ENCODE assay signal across 12 cellular contexts in the genomic region with DNA sequence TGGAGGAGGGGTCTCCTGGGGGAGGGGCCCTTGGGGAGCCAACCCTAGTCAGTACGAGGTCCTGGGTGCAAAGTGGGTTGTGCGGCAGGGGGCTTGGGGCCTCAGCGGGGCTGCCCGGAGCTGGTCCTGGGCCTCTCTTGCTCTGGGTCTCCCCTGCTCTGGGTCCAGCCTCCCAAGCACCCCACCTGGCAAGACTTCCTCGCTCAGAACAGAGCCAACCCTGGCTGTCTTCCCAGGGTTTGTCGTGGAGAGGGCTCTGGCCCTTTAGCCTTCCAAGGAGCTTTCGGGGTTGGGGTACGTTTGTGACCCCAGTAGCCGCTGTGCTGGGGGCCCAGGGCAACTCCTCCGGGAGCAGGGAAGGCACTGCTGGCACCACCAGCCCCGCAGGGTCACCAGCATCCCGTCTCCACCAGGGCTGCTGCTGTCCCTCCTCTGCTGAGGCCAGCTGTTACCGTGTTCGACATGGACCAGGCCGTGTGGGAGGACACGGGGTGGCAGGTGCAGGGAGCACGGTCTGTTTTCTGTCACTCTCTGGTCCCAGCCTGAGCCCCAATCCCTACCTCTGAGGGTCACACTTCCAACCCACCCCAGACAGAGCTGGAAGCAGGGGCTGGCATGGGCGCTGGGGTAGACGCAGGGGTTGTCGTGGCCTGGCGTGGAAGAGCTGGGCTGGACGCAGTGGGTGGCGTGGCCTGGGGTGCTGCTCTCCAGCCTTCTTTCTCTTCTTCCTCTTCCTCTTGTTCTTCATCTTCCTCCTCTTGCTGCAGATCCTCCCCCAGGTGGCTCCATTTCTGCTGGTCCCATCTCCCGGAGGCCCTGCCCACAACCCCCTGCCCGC. TPM values are rescaled to one million over a fixed set of nuclear protein-coding genes. Genes with fewer than 3 reads are reported as not detected.
A peak's percentile ranks its signal among the peaks of the same experiment; 100 is the strongest.
DNase-seq lines count a peak whose midpoint lies in the region; ATAC-seq, FAIRE-seq and TF ChIP-seq lines count a peak whose summit lies in the region.
"Had no signal": no experiment of that assay in that cellular context is flagged by ENCODE, and none has a peak within 500 bp of the region (broad histone marks: within the 10 kb centered on the region; RNA-seq: fewer than 3 reads in every experiment).

No MANE protein-coding gene starts in this region.

- peak overlapping the region in 1 of 2 experiments; percentile 52; a peak in 1 of 4 replicates for H3K9ac ChIP-seq in K562 (ENCODE audit: insufficient read depth in 1 of 2, low read depth in 2 of 2, low read length in 2 of 2)
- no peak overlapping the region for H3K9ac ChIP-seq in neural progenitor cell

- no peaks in the 10 kb centered on the region for H3K9me1 ChIP-seq in K562 (ENCODE audit: control insufficient read depth, insufficient read depth, low read length)

- in situ Hi-C loops in K562 (cut with MboI) = no loop called here

- peaks cover 6% of the 10 kb centered on the region for H3F3A ChIP-seq in neural progenitor cell (ENCODE audit: low read depth)

- H3K4me1 ChIP-seq in K562 (replicated peaks in 1 of 2; ENCODE audit: control insufficient read depth in 2 of 2, insufficient read depth in 2 of 2, low read length in 2 of 2) = peaks cover 18 to 65% of the 10 kb centered on the region in 2 experiments
- peaks cover 20 to 57% of the 10 kb centered on the region in 2 donors for H3K4me1 ChIP-seq in muscle layer of duodenum (ENCODE audit: control insufficient read depth in 1 of 2, insufficient read depth in 2 of 2, low read length in 2 of 2)
- peaks cover 52% of the 10 kb centered on the region for H3K4me1 ChIP-seq in upper lobe of right lung
- peaks cover 26% of the 10 kb centered on the region for H3K4me1 ChIP-seq in neural progenitor cell

- H4K20me1 ChIP-seq in K562 (replicated peaks; ENCODE audit: control insufficient read depth, insufficient read depth, low read length) (no peaks in the 10 kb centered on the region), neural progenitor cell (ENCODE audit: low read depth) (no peaks in the 10 kb centered on the region)

- H3K79me2 ChIP-seq in K562 (ENCODE audit: control insufficient read depth, insufficient read depth, low read length) (no peaks in the 10 kb centered on the region; the same call in 2 of the 3 replicates), neural progenitor cell (ENCODE audit: low read depth) (no peaks in the 10 kb centered on the region)

- no peak for TF ChIP-seq POLR2A in K562 (conservative IDR thresholded peaks at IDR 0.05)

- intact Hi-C loops in K562 (cut with micrococcal nuclease) = no loop called here
- intact Hi-C loops in upper lobe of right lung (cut with DNase I) = no loop called here
- intact Hi-C loops in activated CD4-positive, alpha-beta T cell treated with anti-CD3 and anti-CD28 coated beads for 36 hours (cut with DNase I, micrococcal nuclease) = no loop called here

- H3K36me3 Mint-ChIP-seq in activated naive CD8-positive, alpha-beta T cell treated with anti-CD3 and anti-CD28 coated beads for 36 hours = no peaks in the 10 kb centered on the region
- H3K36me3 Mint-ChIP-seq in activated naive CD8-positive, alpha-beta T cell treated with anti-CD3 and anti-CD28 coated beads, Interleukin-2, amount 50 U/mL, for 24 hours (ENCODE audit: low read depth) = no peaks in the 10 kb centered on the region
- peaks cover 5% of the 10 kb centered on the region for H3K36me3 Mint-ChIP-seq in activated CD4-positive, alpha-beta T cell treated with anti-CD3 and anti-CD28 coated beads for 36 hours (ENCODE audit: low read depth)
- peaks cover 5% of the 10 kb centered on the region for H3K36me3 Mint-ChIP-seq in neural progenitor cell

- CTCF ChIA-PET in K562 (lab: Yijun Ruan, JAX; ENCODE audit: low intra/inter-chr PET ratio) = no interaction called here
- CTCF ChIA-PET in activated CD4-positive, alpha-beta T cell treated with anti-CD3 and anti-CD28 coated beads for 36 hours (lab: Charles Lee) = interaction anchor here (0.5 to 0.6 kb wide), 2 partner anchors 47 to 516 kb away, joined by 3 read pairs; no protein-coding TSS in a partner anchor

- 61% methylated on average over 7 of the region's 25 CpGs for WGBS in K562 (ENCODE audit: insufficient coverage, low coverage, missing lambda C conversion rate)

- H3K27ac ChIP-seq in K562 (ENCODE audit: extremely low read depth, low read depth, low read length) (0 out of 3 replicates have a peak overlapping the region, but pooled peaks have one; percentile 30), muscle layer of duodenum (ENCODE audit: low read length) (peak overlapping the region; percentile 51), upper lobe of right lung (peak overlapping the region; percentile 94), neural progenitor cell (no peak overlapping the region)

- FAIRE-seq in K562 (lab: Jason Lieb, UNC) = no peak
- FAIRE-seq: astrocyte had no signal

- peaks cover 16% of the 10 kb centered on the region for H3K4me1 Mint-ChIP-seq in activated naive CD8-positive, alpha-beta T cell treated with anti-CD3 and anti-CD28 coated beads for 36 hours
- H3K4me1 Mint-ChIP-seq in activated naive CD8-positive, alpha-beta T cell treated with anti-CD3 and anti-CD28 coated beads, Interleukin-2, amount 50 U/mL, for 24 hours = peaks cover 34% of the 10 kb centered on the region
- H3K4me1 Mint-ChIP-seq in activated CD4-positive, alpha-beta T cell treated with anti-CD3 and anti-CD28 coated beads for 36 hours = peaks cover 21% of the 10 kb centered on the region
- peaks cover 36% of the 10 kb centered on the region for H3K4me1 Mint-ChIP-seq in neural progenitor cell

- no peak overlapping the region for H3K4me3 Mint-ChIP-seq in activated naive CD8-positive, alpha-beta T cell treated with anti-CD3 and anti-CD28 coated beads for 36 hours
- H3K4me3 Mint-ChIP-seq in activated naive CD8-positive, alpha-beta T cell treated with anti-CD3 and anti-CD28 coated beads, Interleukin-2, amount 50 U/mL, for 24 hours = no peak overlapping the region
- no peak overlapping the region for H3K4me3 Mint-ChIP-seq in activated CD4-positive, alpha-beta T cell treated with anti-CD3 and anti-CD28 coated beads for 36 hours
- H3K4me3 Mint-ChIP-seq in neural progenitor cell = no peak overlapping the region

- no peaks in the 10 kb centered on the region; the same call in 2 of the 3 replicates for H3K36me3 ChIP-seq in K562 (ENCODE audit: control insufficient read depth, insufficient read depth, low read length)
- no peaks in the 10 kb centered on the region for H3K36me3 ChIP-seq in muscle layer of duodenum (ENCODE audit: control insufficient read depth in 1 of 2, insufficient read depth in 2 of 2, low read length in 2 of 2)
- no peaks in the 10 kb centered on the region for H3K36me3 ChIP-seq in upper lobe of right lung
- no peaks in the 10 kb centered on the region for H3K36me3 ChIP-seq in neural progenitor cell
- H3K36me3 ChIP-seq: HAP-1 had no signal

- H3K27me3 ChIP-seq in K562 (ENCODE audit: control insufficient read depth in 2 of 2, insufficient read depth in 2 of 2, low read length in 2 of 2) (no peaks in the 10 kb centered on the region), muscle layer of duodenum (ENCODE audit: low read depth, low read length) (no peaks in the 10 kb centered on the region), upper lobe of right lung (no peaks in the 10 kb centered on the region), neural progenitor cell (no peaks in the 10 kb centered on the region)

- POLR2A ChIA-PET in K562 (lab: Yijun Ruan, JAX) = interaction anchor here (0.6 kb wide), 1 partner anchor 488 kb away, joined by 3 read pairs; no protein-coding TSS in a partner anchor
- POLR2A ChIA-PET in activated CD4-positive, alpha-beta T cell treated with anti-CD3 and anti-CD28 coated beads for 36 hours (lab: Charles Lee) = interaction anchor here (0.6 kb wide), 2 partner anchors 11 to 22 kb away, joined by 3 to 5 read pairs; no protein-coding TSS in a partner anchor

- no peaks in the 10 kb centered on the region for H3K9me3 ChIP-seq in K562 (replicated peaks; ENCODE audit: control insufficient read depth, insufficient read depth, low read depth, low read length)
- H3K9me3 ChIP-seq in muscle layer of duodenum (ENCODE audit: control insufficient read depth in 1 of 2, low read length in 2 of 2) = no peaks in the 10 kb centered on the region
- H3K9me3 ChIP-seq in upper lobe of right lung = no peaks in the 10 kb centered on the region
- no peaks in the 10 kb centered on the region for H3K9me3 ChIP-seq in neural progenitor cell (ENCODE audit: low read depth)
- H3K9me3 ChIP-seq: HAP-1 had no signal

- no peak for TF ChIP-seq RAD21 in K562 (CRISPR knock-in tag; conservative IDR thresholded peaks at IDR 0.05 in 1 of 2, IDR thresholded peaks at IDR 0.05 in 1 of 2)

- DNase-seq in activated naive CD8-positive, alpha-beta T cell treated with anti-CD3 and anti-CD28 coated beads for 36 hours = no peak
- DNase-seq in activated naive CD8-positive, alpha-beta T cell treated with anti-CD3 and anti-CD28 coated beads, Interleukin-2, amount 50 U/mL, for 24 hours = no peak
- DNase-seq in K562 (ENCODE audit: extremely low read depth in 1 of 4, low spot score in 3 of 4) = no peak
- DNase-seq in upper lobe of right lung = no peak
- DNase-seq in activated CD4-positive, alpha-beta T cell treated with anti-CD3 and anti-CD28 coated beads for 36 hours = no peak
- no peak for DNase-seq in CD1c-positive myeloid dendritic cell (ENCODE audit: extremely low spot score)
- no peak for DNase-seq in neural progenitor cell (ENCODE audit: low spot score)
- DNase-seq: activated CD4-positive, alpha-beta T cell treated with anti-CD3 and anti-CD28 coated beads for 1 hour; stimulated activated naive CD4-positive, alpha-beta T cell treated with Interleukin-2 at 50 U/mL for 16 hours had no signal

- H3K9me3 Mint-ChIP-seq in activated naive CD8-positive, alpha-beta T cell treated with anti-CD3 and anti-CD28 coated beads for 36 hours = no peaks in the 10 kb centered on the region
- H3K9me3 Mint-ChIP-seq in activated naive CD8-positive, alpha-beta T cell treated with anti-CD3 and anti-CD28 coated beads, Interleukin-2, amount 50 U/mL, for 24 hours = no peaks in the 10 kb centered on the region
- H3K9me3 Mint-ChIP-seq in activated CD4-positive, alpha-beta T cell treated with anti-CD3 and anti-CD28 coated beads for 36 hours (ENCODE audit: low read depth) = no peaks in the 10 kb centered on the region
- no peaks in the 10 kb centered on the region for H3K9me3 Mint-ChIP-seq in neural progenitor cell

- H3K4me2 ChIP-seq in K562 (ENCODE audit: insufficient read depth, low read length) (no peak overlapping the region), neural progenitor cell (no peak overlapping the region)

- no peak for ATAC-seq in activated naive CD8-positive, alpha-beta T cell treated with anti-CD3 and anti-CD28 coated beads, Interleukin-2, amount 50 U/mL, for 24 hours
- ATAC-seq in K562 = no peak
- no peak for ATAC-seq in upper lobe of right lung
- ATAC-seq in activated CD4-positive, alpha-beta T cell treated with anti-CD3 and anti-CD28 coated beads for 36 hours = no peak

- peak overlapping the region; percentile 62 for H3K27ac Mint-ChIP-seq in activated naive CD8-positive, alpha-beta T cell treated with anti-CD3 and anti-CD28 coated beads for 36 hours
- H3K27ac Mint-ChIP-seq in activated naive CD8-positive, alpha-beta T cell treated with anti-CD3 and anti-CD28 coated beads, Interleukin-2, amount 50 U/mL, for 24 hours = no peak overlapping the region
- H3K27ac Mint-ChIP-seq in activated CD4-positive, alpha-beta T cell treated with anti-CD3 and anti-CD28 coated beads for 36 hours = no peak overlapping the region
- no peak overlapping the region for H3K27ac Mint-ChIP-seq in neural progenitor cell

- H3K27me3 Mint-ChIP-seq in activated naive CD8-positive, alpha-beta T cell treated with anti-CD3 and anti-CD28 coated beads for 36 hours = no peaks in the 10 kb centered on the region
- H3K27me3 Mint-ChIP-seq in activated naive CD8-positive, alpha-beta T cell treated with anti-CD3 and anti-CD28 coated beads, Interleukin-2, amount 50 U/mL, for 24 hours = no peaks in the 10 kb centered on the region
- H3K27me3 Mint-ChIP-seq in activated CD4-positive, alpha-beta T cell treated with anti-CD3 and anti-CD28 coated beads for 36 hours = no peaks in the 10 kb centered on the region
- peaks cover 3% of the 10 kb centered on the region for H3K27me3 Mint-ChIP-seq in neural progenitor cell (ENCODE audit: insufficient read depth, low read depth)

- H2AFZ ChIP-seq in K562 (ENCODE audit: low read depth, low read length) = no peak overlapping the region
- H2AFZ ChIP-seq in neural progenitor cell (replicated peaks) = no peak overlapping the region

- no TSS peak for BruUV-seq in K562 (replicated peaks; lab: Mats Ljungman, UMichigan)

- no peak for TF ChIP-seq CTCF in K562 (IDR thresholded peaks at IDR 0.05 in 2 of 3, conservative IDR thresholded peaks at IDR 0.05 in 1 of 3; ENCODE audit: insufficient read depth in 2 of 3, low read depth in 1 of 3, low read length in 3 of 3)
- no peak for TF ChIP-seq CTCF in upper lobe of right lung (IDR thresholded peaks at IDR 0.05)
- no peak for TF ChIP-seq CTCF in neural progenitor cell (IDR thresholded peaks at IDR 0.05)

- TF ChIP-seq EP300 in K562 (IDR thresholded peaks at IDR 0.05; ENCODE audit: low read length) = no peak

- H3K4me3 ChIP-seq in K562 (no peak overlapping the region), muscle layer of duodenum (ENCODE audit: low read depth in 1 of 2, low read length in 2 of 2) (no peak overlapping the region), upper lobe of right lung (no peak overlapping the region), neural progenitor cell (no peak overlapping the region)
- H3K4me3 ChIP-seq: HAP-1 had no signal

RNA-seq across cellular contexts. Expression of gene PWWP2B, which starts 22.9 kb away (rescaled TPM):
- 1 to 10 TPM; 2.9 to 3.1 TPM for total RNA-seq in activated naive CD8-positive, alpha-beta T cell treated with anti-CD3 and anti-CD28 coated beads for 36 hours
- total RNA-seq in K562 (2011; cell fraction: chromatin; rRNA removed; ENCODE audit: low replicate concordance) = 1.1 and 5.8 TPM in 2 replicates
- total RNA-seq in K562 (2011; cell fraction: nucleolus; rRNA removed) = 5.5 and 6.5 TPM in 2 replicates
- total RNA-seq in K562 (2011; cell fraction: nucleoplasm; rRNA removed) = 3.1 and 3.2 TPM in 2 replicates
- total RNA-seq in K562 (2014; rRNA removed) (7.5 and 10.4 TPM in 2 replicates), K562 (2014; rRNA removed; fragmentation: Illumina TruSeq; extraction: Trizol) (0.64 and 0.80 TPM in 2 replicates), K562 (2015; rRNA removed; fragmentation: Illumina TruSeq; extraction: Trizol) (2.0 and 2.7 TPM in 2 replicates), K562 (2021) (9.2 and 9.8 TPM in 2 replicates), upper lobe of right lung (26.0 TPM), neural progenitor cell (ENCODE audit: low replicate concordance) (0.34 and 1.5 TPM in 2 replicates)
- polyA plus RNA-seq in K562 (2011; rRNA removed) (1.2 and 1.7 TPM in 2 replicates), K562 (2014; fragmentation: Illumina TruSeq; extraction: Trizol) (0.24 and 1.2 TPM in 2 replicates), K562 (2014; fragmentation: Nextera tagmentation; extraction: Ambion mirVana) (under 1 TPM in 1 of 2 experiments, not detected in 1; 0.07 TPM), K562 (2014; rRNA removed) (3.3 and 4.3 TPM in 2 replicates)
- 2.3 and 7.4 TPM in 2 replicates for polyA plus RNA-seq in K562 (2011; cell fraction: cytosol; rRNA removed)
- polyA plus RNA-seq in K562 (2011; cell fraction: nucleus; rRNA removed) = 3.1 and 5.8 TPM in 2 replicates
- polyA plus RNA-seq in K562 (2012) = 3.8 and 4.8 TPM in 2 replicates
- polyA minus RNA-seq in K562 (2011; rRNA and poly(A)+ RNA removed) = 0.57 and 1.3 TPM in 2 replicates
- 2.9 and 4.0 TPM in 2 replicates for polyA minus RNA-seq in K562 (2011; cell fraction: cytosol; rRNA and poly(A)+ RNA removed)
- polyA minus RNA-seq in K562 (2011; cell fraction: nucleus; rRNA and poly(A)+ RNA removed) = 2.0 and 2.8 TPM in 2 replicates
- total RNA-seq in activated CD4-positive, alpha-beta T cell treated with anti-CD3 and anti-CD28 coated beads for 36 hours = 1 to 10 TPM; 2.4 to 2.9 TPM
